In genomic region chr6:169986171-169986847, GRCh38 we compare ENCODE assay signal across 25 cellular contexts.
A peak's percentile ranks its signal among the peaks of the same experiment; 100 is the strongest.
DNase-seq lines count a peak whose midpoint lies in the region; ATAC-seq and TF ChIP-seq lines count a peak whose summit lies in the region.
"Had no signal": no experiment of that assay in that cellular context is flagged by ENCODE, and none has a peak within 500 bp of the region (broad histone marks: within the 10 kb centered on the region; RNA-seq: fewer than 3 reads in every experiment).

No MANE protein-coding gene starts in this region.

- no peaks in the 10 kb centered on the region for H3K9me3 ChIP-seq in neural progenitor cell (ENCODE audit: low read depth)
- H3K9me3 ChIP-seq in upper lobe of right lung, result no peaks in the 10 kb centered on the region
- H3K9me3 ChIP-seq: HAP-1 had no signal

- H3K27ac ChIP-seq in neural progenitor cell (no peak overlapping the region), upper lobe of right lung (no peak overlapping the region)
- H3K27ac ChIP-seq: GM23248 had no signal

- H4K20me1 ChIP-seq in neural progenitor cell (ENCODE audit: low read depth), result no peaks in the 10 kb centered on the region

- POLR2A ChIA-PET in activated naive CD8-positive, alpha-beta T cell treated with anti-CD3 and anti-CD28 coated beads, Interleukin-2, amount 10 ng/mL, durations not matched to agents 7 days and 5 days (lab: Charles Lee), result no interaction called here
- POLR2A ChIA-PET in activated CD8-positive, alpha-beta T cell treated with anti-CD3 and anti-CD28 coated beads, Interleukin-2, amount 10 ng/mL, durations not matched to agents 7 days and 5 days (lab: Charles Lee), result no interaction called here

- H3K9ac ChIP-seq in neural progenitor cell, result no peak overlapping the region
- H3K9ac ChIP-seq: GM23248 had no signal

- H2AFZ ChIP-seq in neural progenitor cell (replicated peaks), result no peak overlapping the region
- H2AFZ ChIP-seq: GM23248 had no signal

- H3F3A ChIP-seq in neural progenitor cell (ENCODE audit: low read depth), result no peaks in the 10 kb centered on the region

- no peak overlapping the region for H3K4me2 ChIP-seq in neural progenitor cell

- CTCF ChIA-PET in activated CD8-positive, alpha-beta T cell treated with anti-CD3 and anti-CD28 coated beads, Interleukin-2, amount 10 ng/mL, durations not matched to agents 7 days and 5 days (lab: Charles Lee), result no interaction called here

- H3K27me3 Mint-ChIP-seq in activated naive CD8-positive, alpha-beta T cell treated with anti-CD3 and anti-CD28 coated beads, Interleukin-2, amount 10 ng/mL, durations not matched to agents 7 days and 5 days, result no peaks in the 10 kb centered on the region
- no peaks in the 10 kb centered on the region for H3K27me3 Mint-ChIP-seq in activated naive CD8-positive, alpha-beta T cell treated with anti-CD3 and anti-CD28 coated beads for 36 hours
- peaks cover 18% of the 10 kb centered on the region for H3K27me3 Mint-ChIP-seq in chondrocyte (ENCODE audit: low read depth)
- H3K27me3 Mint-ChIP-seq in neural progenitor cell (ENCODE audit: insufficient read depth, low read depth), result peaks cover 11% of the 10 kb centered on the region
- peaks cover 5 to 17% of the 10 kb centered on the region in 2 donors for H3K27me3 Mint-ChIP-seq in stimulated activated naive B cell treated with anti-CD40 and anti-IgM and Interleukin-4, amounts not matched to agents 10 μg/mL and 1 μg/mL and 100 μg/mL, for 72 hours
- H3K27me3 Mint-ChIP-seq in activated CD8-positive, alpha-beta T cell treated with anti-CD3 and anti-CD28 coated beads, Interleukin-2, amount 10 ng/mL, durations not matched to agents 7 days and 5 days (ENCODE audit: low read depth), result no peaks in the 10 kb centered on the region
- H3K27me3 Mint-ChIP-seq: CD4-positive, CD25-positive, alpha-beta regulatory T cell had no signal

- no peak overlapping the region for H3K4me3 Mint-ChIP-seq in activated naive CD8-positive, alpha-beta T cell treated with anti-CD3 and anti-CD28 coated beads, Interleukin-2, amount 10 ng/mL, durations not matched to agents 7 days and 5 days
- no peak overlapping the region for H3K4me3 Mint-ChIP-seq in activated naive CD8-positive, alpha-beta T cell treated with anti-CD3 and anti-CD28 coated beads for 36 hours
- no peak overlapping the region for H3K4me3 Mint-ChIP-seq in chondrocyte (ENCODE audit: unreplicated experiment)
- no peak overlapping the region for H3K4me3 Mint-ChIP-seq in neural progenitor cell
- H3K4me3 Mint-ChIP-seq in stimulated activated naive B cell treated with anti-CD40 and anti-IgM and Interleukin-4, amounts not matched to agents 10 μg/mL and 1 μg/mL and 100 μg/mL, for 72 hours, result no peak overlapping the region
- H3K4me3 Mint-ChIP-seq in activated CD8-positive, alpha-beta T cell treated with anti-CD3 and anti-CD28 coated beads, Interleukin-2, amount 10 ng/mL, durations not matched to agents 7 days and 5 days, result no peak overlapping the region
- H3K4me3 Mint-ChIP-seq: HFFc6 had no signal

- no peaks in the 10 kb centered on the region for H3K36me3 Mint-ChIP-seq in activated naive CD8-positive, alpha-beta T cell treated with anti-CD3 and anti-CD28 coated beads, Interleukin-2, amount 10 ng/mL, durations not matched to agents 7 days and 5 days
- no peaks in the 10 kb centered on the region for H3K36me3 Mint-ChIP-seq in activated naive CD8-positive, alpha-beta T cell treated with anti-CD3 and anti-CD28 coated beads for 36 hours
- H3K36me3 Mint-ChIP-seq in chondrocyte (ENCODE audit: low read depth), result no peaks in the 10 kb centered on the region
- H3K36me3 Mint-ChIP-seq in neural progenitor cell, result no peaks in the 10 kb centered on the region
- H3K36me3 Mint-ChIP-seq in stimulated activated naive B cell treated with anti-CD40 and anti-IgM and Interleukin-4, amounts not matched to agents 10 μg/mL and 1 μg/mL and 100 μg/mL, for 72 hours, result no peaks in the 10 kb centered on the region
- no peaks in the 10 kb centered on the region for H3K36me3 Mint-ChIP-seq in activated CD8-positive, alpha-beta T cell treated with anti-CD3 and anti-CD28 coated beads, Interleukin-2, amount 10 ng/mL, durations not matched to agents 7 days and 5 days (ENCODE audit: low read depth)
- H3K36me3 Mint-ChIP-seq: CD4-positive, CD25-positive, alpha-beta regulatory T cell had no signal

- H3K4me3 ChIP-seq in neural progenitor cell (no peak overlapping the region), upper lobe of right lung (no peak overlapping the region)
- H3K4me3 ChIP-seq: GM23248, HAP-1 had no signal

- H3K79me2 ChIP-seq in neural progenitor cell (ENCODE audit: low read depth), result no peaks in the 10 kb centered on the region

- no peaks in the 10 kb centered on the region for H3K36me3 ChIP-seq in neural progenitor cell
- no peaks in the 10 kb centered on the region for H3K36me3 ChIP-seq in upper lobe of right lung
- H3K36me3 ChIP-seq: HAP-1 had no signal

- no peak overlapping the region for H3K27ac Mint-ChIP-seq in activated naive CD8-positive, alpha-beta T cell treated with anti-CD3 and anti-CD28 coated beads, Interleukin-2, amount 10 ng/mL, durations not matched to agents 7 days and 5 days
- H3K27ac Mint-ChIP-seq in activated naive CD8-positive, alpha-beta T cell treated with anti-CD3 and anti-CD28 coated beads for 36 hours, result no peak overlapping the region
- H3K27ac Mint-ChIP-seq in chondrocyte (ENCODE audit: unreplicated experiment) (no peak overlapping the region), neural progenitor cell (peak overlapping the region; percentile 34)
- no peak overlapping the region for H3K27ac Mint-ChIP-seq in stimulated activated naive B cell treated with anti-CD40 and anti-IgM and Interleukin-4, amounts not matched to agents 10 μg/mL and 1 μg/mL and 100 μg/mL, for 72 hours
- H3K27ac Mint-ChIP-seq in activated CD8-positive, alpha-beta T cell treated with anti-CD3 and anti-CD28 coated beads, Interleukin-2, amount 10 ng/mL, durations not matched to agents 7 days and 5 days, result no peak overlapping the region
- H3K27ac Mint-ChIP-seq: HFFc6 had no signal

- no peaks in the 10 kb centered on the region for H3K9me3 Mint-ChIP-seq in activated naive CD8-positive, alpha-beta T cell treated with anti-CD3 and anti-CD28 coated beads, Interleukin-2, amount 10 ng/mL, durations not matched to agents 7 days and 5 days
- no peaks in the 10 kb centered on the region for H3K9me3 Mint-ChIP-seq in activated naive CD8-positive, alpha-beta T cell treated with anti-CD3 and anti-CD28 coated beads for 36 hours
- H3K9me3 Mint-ChIP-seq in chondrocyte (ENCODE audit: low read depth) (no peaks in the 10 kb centered on the region), neural progenitor cell (no peaks in the 10 kb centered on the region)
- H3K9me3 Mint-ChIP-seq in stimulated activated naive B cell treated with anti-CD40 and anti-IgM and Interleukin-4, amounts not matched to agents 10 μg/mL and 1 μg/mL and 100 μg/mL, for 72 hours, result no peaks in the 10 kb centered on the region
- H3K9me3 Mint-ChIP-seq in activated CD8-positive, alpha-beta T cell treated with anti-CD3 and anti-CD28 coated beads, Interleukin-2, amount 10 ng/mL, durations not matched to agents 7 days and 5 days (ENCODE audit: insufficient read depth), result no peaks in the 10 kb centered on the region
- H3K9me3 Mint-ChIP-seq: CD4-positive, CD25-positive, alpha-beta regulatory T cell had no signal

- intact Hi-C loops in upper lobe of right lung (cut with DNase I), result no loop called here
- intact Hi-C loops in posterior vena cava (cut with DNase I), result no loop called here

- H3K27me3 ChIP-seq in neural progenitor cell, result no peaks in the 10 kb centered on the region
- no peaks in the 10 kb centered on the region for H3K27me3 ChIP-seq in upper lobe of right lung

- H3K4me1 ChIP-seq in neural progenitor cell (no peaks in the 10 kb centered on the region), upper lobe of right lung (peaks cover 4% of the 10 kb centered on the region)
- H3K4me1 ChIP-seq: HAP-1 had no signal

- H3K4me1 Mint-ChIP-seq in activated naive CD8-positive, alpha-beta T cell treated with anti-CD3 and anti-CD28 coated beads, Interleukin-2, amount 10 ng/mL, durations not matched to agents 7 days and 5 days, result peaks cover 11% of the 10 kb centered on the region
- H3K4me1 Mint-ChIP-seq in activated naive CD8-positive, alpha-beta T cell treated with anti-CD3 and anti-CD28 coated beads for 36 hours, result peaks cover 11% of the 10 kb centered on the region
- H3K4me1 Mint-ChIP-seq in chondrocyte (ENCODE audit: low read depth), result no peaks in the 10 kb centered on the region
- H3K4me1 Mint-ChIP-seq in neural progenitor cell, result peaks cover 8% of the 10 kb centered on the region
- H3K4me1 Mint-ChIP-seq in stimulated activated naive B cell treated with anti-CD40 and anti-IgM and Interleukin-4, amounts not matched to agents 10 μg/mL and 1 μg/mL and 100 μg/mL, for 72 hours, result peaks cover 20 to 27% of the 10 kb centered on the region in 2 donors
- H3K4me1 Mint-ChIP-seq in activated CD8-positive, alpha-beta T cell treated with anti-CD3 and anti-CD28 coated beads, Interleukin-2, amount 10 ng/mL, durations not matched to agents 7 days and 5 days (ENCODE audit: low read depth), result peaks cover 16% of the 10 kb centered on the region

- peak; percentile 20 for DNase-seq in activated naive CD8-positive, alpha-beta T cell treated with anti-CD3 and anti-CD28 coated beads, Interleukin-2, amount 10 ng/mL, durations not matched to agents 7 days and 5 days
- no peak for DNase-seq in activated naive CD8-positive, alpha-beta T cell treated with anti-CD3 and anti-CD28 coated beads for 36 hours
- DNase-seq in chondrocyte (ENCODE audit: low spot score) (peak; percentile 74), neural progenitor cell (ENCODE audit: low spot score) (no peak), upper lobe of right lung (peak; percentile 59), posterior vena cava (ENCODE audit: low spot score) (no peak)
- no peak for DNase-seq in stimulated activated naive B cell treated with anti-CD40 and anti-IgM and Interleukin-4, amounts not matched to agents 10 μg/mL and 1 μg/mL and 100 μg/mL, for 72 hours
- DNase-seq in activated CD8-positive, alpha-beta T cell treated with anti-CD3 and anti-CD28 coated beads, Interleukin-2, amount 10 ng/mL, durations not matched to agents 7 days and 5 days, result no peak
- DNase-seq: DMS153; GM23248; HFFc6; KBM-7; MV-4-11; NCI-H1105 treated with DMSO at 0.1 percent for 48 hours; NCI-H146; NCI-H2029; NCI-H446 treated with DMSO at 0.1 percent for 48 hours; NCI-H526; NCI-H82; NK-92 treated with Interleukin-12 subunit alpha and Interleukin-12 subunit beta, amount 100 ng/mL, for 24 hours; PC-3; RPMI8226; SHP77 had no signal

- ATAC-seq in activated naive CD8-positive, alpha-beta T cell treated with anti-CD3 and anti-CD28 coated beads, Interleukin-2, amount 10 ng/mL, durations not matched to agents 7 days and 5 days (ENCODE audit: low read depth), result no peak
- no peak for ATAC-seq in upper lobe of right lung
- no peak for ATAC-seq in stimulated activated naive B cell treated with anti-CD40 and anti-IgM and Interleukin-4, amounts not matched to agents 10 μg/mL and 1 μg/mL and 100 μg/mL, for 72 hours (replicated peaks)
- no peak for ATAC-seq in activated CD8-positive, alpha-beta T cell treated with anti-CD3 and anti-CD28 coated beads, Interleukin-2, amount 10 ng/mL, durations not matched to agents 7 days and 5 days
- ATAC-seq: PC-3 had no signal

- TF ChIP-seq CTCF in chondrocyte (IDR thresholded peaks at IDR 0.05) (no peak), neural progenitor cell (IDR thresholded peaks at IDR 0.05) (no peak), upper lobe of right lung (IDR thresholded peaks at IDR 0.05) (no peak)

Comparison
In these comparisons a context has a peak if more than half of its experiments do, and no peak if none do; other contexts are left out.
1. DNase-seq: peak in activated naive CD8-positive, alpha-beta T cell treated with anti-CD3 and anti-CD28 coated beads, Interleukin-2, amount 10 ng/mL, durations not matched to agents 7 days and 5 days (single experiment), chondrocyte (single experiment) and upper lobe of right lung (single experiment); none in activated naive CD8-positive, alpha-beta T cell treated with anti-CD3 and anti-CD28 coated beads for 36 hours (single experiment), neural progenitor cell (single experiment), posterior vena cava (single experiment), stimulated activated naive B cell treated with anti-CD40 and anti-IgM and Interleukin-4, amounts not matched to agents 10 μg/mL and 1 μg/mL and 100 μg/mL, for 72 hours (single experiment) and activated CD8-positive, alpha-beta T cell treated with anti-CD3 and anti-CD28 coated beads, Interleukin-2, amount 10 ng/mL, durations not matched to agents 7 days and 5 days (single experiment).